ENCODE assay signal across 2 cellular contexts in genomic region chr22:32476804-32477203, GRCh38.
TF ChIP-seq lines count a peak whose summit lies in the region.

No MANE protein-coding gene starts in this region.

TF ChIP-seq in SK-N-SH, 30 proteins besides CTCF, POLR2A, EP300 and RAD21 (continued from another document):
- TF ChIP-seq, protein P1, sequence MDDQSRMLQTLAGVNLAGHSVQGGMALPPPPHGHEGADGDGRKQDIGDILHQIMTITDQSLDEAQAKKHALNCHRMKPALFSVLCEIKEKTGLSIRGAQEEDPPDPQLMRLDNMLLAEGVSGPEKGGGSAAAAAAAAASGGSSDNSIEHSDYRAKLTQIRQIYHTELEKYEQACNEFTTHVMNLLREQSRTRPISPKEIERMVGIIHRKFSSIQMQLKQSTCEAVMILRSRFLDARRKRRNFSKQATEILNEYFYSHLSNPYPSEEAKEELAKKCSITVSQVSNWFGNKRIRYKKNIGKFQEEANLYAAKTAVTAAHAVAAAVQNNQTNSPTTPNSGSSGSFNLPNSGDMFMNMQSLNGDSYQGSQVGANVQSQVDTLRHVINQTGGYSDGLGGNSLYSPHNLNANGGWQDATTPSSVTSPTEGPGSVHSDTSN (IDR thresholded peaks at IDR 0.05): no peak
- TF ChIP-seq, protein P2, sequence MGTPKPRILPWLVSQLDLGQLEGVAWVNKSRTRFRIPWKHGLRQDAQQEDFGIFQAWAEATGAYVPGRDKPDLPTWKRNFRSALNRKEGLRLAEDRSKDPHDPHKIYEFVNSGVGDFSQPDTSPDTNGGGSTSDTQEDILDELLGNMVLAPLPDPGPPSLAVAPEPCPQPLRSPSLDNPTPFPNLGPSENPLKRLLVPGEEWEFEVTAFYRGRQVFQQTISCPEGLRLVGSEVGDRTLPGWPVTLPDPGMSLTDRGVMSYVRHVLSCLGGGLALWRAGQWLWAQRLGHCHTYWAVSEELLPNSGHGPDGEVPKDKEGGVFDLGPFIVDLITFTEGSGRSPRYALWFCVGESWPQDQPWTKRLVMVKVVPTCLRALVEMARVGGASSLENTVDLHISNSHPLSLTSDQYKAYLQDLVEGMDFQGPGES (IDR thresholded peaks at IDR 0.05; ENCODE audit: low read depth, low read length): no peak
- TF ChIP-seq NFIC (IDR thresholded peaks at IDR 0.05; ENCODE audit: borderline replicate concordance) (no peak), FOXJ3 (CRISPR knock-in tag; IDR thresholded peaks at IDR 0.05) (no peak), RCOR1 (IDR thresholded peaks at IDR 0.05; ENCODE audit: low read length) (no peak), GATA2 (CRISPR knock-in tag; IDR thresholded peaks at IDR 0.05) (no peak), SIN3A (IDR thresholded peaks at IDR 0.05; ENCODE audit: borderline replicate concordance, low read depth, low read length) (no peak), EZH2phosphoT487 (IDR thresholded peaks at IDR 0.05; ENCODE audit: borderline replicate concordance, low read depth) (no peak), TEAD4 (IDR thresholded peaks at IDR 0.05; ENCODE audit: borderline replicate concordance, insufficient read depth) (no peak), POLR2AphosphoS5 (IDR thresholded peaks at IDR 0.05; ENCODE audit: low read depth, low read length) (no peak), FOXM1 (IDR thresholded peaks at IDR 0.05; ENCODE audit: low read depth) (no peak), GABPA (IDR thresholded peaks at IDR 0.05; ENCODE audit: low read depth) (no peak), JUND (IDR thresholded peaks at IDR 0.05) (no peak)

TF ChIP-seq in SK-N-SH treated with all-trans-retinoic acid at 6 μM for 48 hours, 23 proteins besides CTCF, POLR2A, EP300 and RAD21 (continued from another document):
- no peak for TF ChIP-seq CREB5 (CRISPR knock-in tag; IDR thresholded peaks at IDR 0.05; ENCODE audit: low read depth)
- no peak for TF ChIP-seq RARB (CRISPR knock-in tag; IDR thresholded peaks at IDR 0.05)
- no peak for TF ChIP-seq ZNF565 (CRISPR knock-in tag; conservative IDR thresholded peaks at IDR 0.05; ENCODE audit: low read depth)
- no peak for TF ChIP-seq BACH2 (CRISPR knock-in tag; IDR thresholded peaks at IDR 0.05; ENCODE audit: borderline replicate concordance)
- no peak for TF ChIP-seq ARNTL (CRISPR knock-in tag; IDR thresholded peaks at IDR 0.05; ENCODE audit: borderline replicate concordance, low read depth)
- no peak for TF ChIP-seq ZFP30 (CRISPR knock-in tag; IDR thresholded peaks at IDR 0.05)
- no peak for TF ChIP-seq ZNF70 (CRISPR knock-in tag; IDR thresholded peaks at IDR 0.05)
- no peak for TF ChIP-seq TSHZ2 (CRISPR knock-in tag; IDR thresholded peaks at IDR 0.05)
- no peak for TF ChIP-seq PPARA (CRISPR knock-in tag; IDR thresholded peaks at IDR 0.05; ENCODE audit: borderline replicate concordance)
- TF ChIP-seq POU6F1 (CRISPR knock-in tag; IDR thresholded peaks at IDR 0.05; ENCODE audit: borderline replicate concordance, low read depth): no peak
- no peak for TF ChIP-seq ZNF8 (CRISPR knock-in tag; IDR thresholded peaks at IDR 0.05)
- no peak for TF ChIP-seq ZFP3 (CRISPR knock-in tag; IDR thresholded peaks at IDR 0.05)
- no peak for TF ChIP-seq ISL1 (CRISPR knock-in tag; IDR thresholded peaks at IDR 0.05)
- TF ChIP-seq CSRNP3 (CRISPR knock-in tag; IDR thresholded peaks at IDR 0.05): no peak
- no peak for TF ChIP-seq GLIS3 (CRISPR knock-in tag; IDR thresholded peaks at IDR 0.05)
